Comparison of ENCODE assay signal across 27 cellular contexts in the genomic region with DNA sequence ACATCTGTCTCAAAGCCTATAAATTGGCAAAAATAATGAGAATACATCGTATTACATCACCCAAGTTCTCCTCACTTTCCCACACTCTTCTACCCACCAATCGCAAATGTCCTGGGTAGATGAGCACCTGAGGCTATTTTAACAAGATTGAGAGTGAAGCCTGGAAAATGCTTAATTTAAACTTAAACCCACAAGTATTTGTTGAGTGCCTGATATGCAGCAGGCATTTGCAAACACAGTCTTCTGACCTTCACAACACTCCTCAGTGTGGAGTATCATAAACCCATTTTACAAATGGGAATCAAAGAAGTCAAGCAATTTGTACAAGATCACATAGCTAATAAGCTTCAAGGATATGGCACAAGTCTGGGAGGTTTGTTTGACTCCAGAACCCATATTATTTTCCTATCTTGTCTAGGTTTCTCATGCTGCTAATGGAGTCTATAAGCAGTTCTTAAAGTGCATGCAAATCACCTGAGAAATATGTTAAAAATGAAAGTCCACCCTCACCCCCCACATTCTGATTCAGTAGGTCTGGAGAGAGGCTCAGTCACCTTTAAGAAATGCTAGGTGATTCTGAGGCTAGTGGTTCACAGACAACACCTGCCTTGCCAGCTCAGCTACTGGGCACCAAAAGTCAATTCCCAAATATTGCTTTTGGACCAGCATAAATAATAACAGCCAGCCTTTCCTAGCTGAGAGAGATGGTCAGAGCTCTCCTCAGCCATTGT. TPM values are rescaled to one million over a fixed set of nuclear protein-coding genes. Genes with fewer than 3 reads are reported as not detected.
"Had no signal": no experiment of that assay in that cellular context is flagged by ENCODE, and none has a peak within 500 bp of the region (broad histone marks: within the 10 kb centered on the region; RNA-seq: fewer than 3 reads in every experiment).

No MANE protein-coding gene starts in this region.

- DNase-seq: activated B cell treated with CpG ODN at 0.5 μM for 24 hours; activated CD4-positive, alpha-beta T cell treated with anti-CD3 and anti-CD28 coated beads for 1 hour; activated CD4-positive, alpha-beta T cell treated with anti-CD3 and anti-CD28 coated beads, Interleukin-2, amount 10 ng/mL, durations not matched to agents 24 days and 14 days; activated CD4-positive, alpha-beta T cell treated with anti-CD3 and anti-CD28 coated beads, Interleukin-2, amount 50 U/mL, for 48 hours; activated CD8-positive, alpha-beta memory T cell treated with anti-CD3 and anti-CD28 coated beads, Interleukin-2, amount 10 ng/mL, durations not matched to agents 7 days and 5 days; activated effector memory CD4-positive, alpha-beta T cell treated with Interleukin-2 at 50 U/mL for 16 hours; activated naive CD4-positive, alpha-beta T cell; activated T-cell treated with anti-CD3 and anti-CD28 coated beads, Interleukin-2, amount 50 U/mL, for 24 hours; aorta; NCI-H1092; NCI-H1417; NCI-H1930; NCI-H2107; NCI-H2171 treated with DMSO at 0.1 percent for 48 hours; NCI-H345; NCI-H510A treated with DMSO at 0.1 percent for 48 hours; NCI-H69; NK-92 treated with Interleukin-12 subunit alpha and Interleukin-12 subunit beta, amount 100 ng/mL, for 24 hours; PC-3; T-cell; T-helper 2 cell; T1000 had no signal

- H3K4me3 ChIP-seq: SK-N-MC had no signal

- ATAC-seq: activated CD8-positive, alpha-beta memory T cell treated with anti-CD3 and anti-CD28 coated beads, Interleukin-2, amount 10 ng/mL, durations not matched to agents 7 days and 5 days; PC-3; T-cell had no signal

- H3K27ac ChIP-seq: KMS-11, SK-N-MC had no signal

- H3K9ac ChIP-seq: KMS-11 had no signal

- H3K4me2 ChIP-seq: KMS-11 had no signal

RNA-seq across cellular contexts. Expression of gene CCL2, which starts 34.9 kb away (rescaled TPM):
- total RNA-seq: bronchial epithelial cell, PC-3 had no signal

RNA-seq across cellular contexts. Expression of gene CCL7, which starts 49.8 kb away (rescaled TPM):
- total RNA-seq: activated B cell treated with CpG ODN at 0.5 μM for 24 hours; activated CD4-positive, alpha-beta T cell treated with anti-CD3 and anti-CD28 coated beads, Interleukin-2, amount 10 ng/mL, durations not matched to agents 24 days and 14 days; activated CD8-positive, alpha-beta memory T cell treated with anti-CD3 and anti-CD28 coated beads, Interleukin-2, amount 10 ng/mL, durations not matched to agents 7 days and 5 days; activated T-helper 1 cell treated with anti-CD3 and anti-CD28 coated beads, Interleukin-12 subunit alpha, Interleukin-12 subunit beta, Interleukin-2, Interleukin-4 antibody, amounts not matched to agents 30 ng/mL and 10 ng/mL and 1 ng/mL, durations not matched to agents 14 hours and 24 hours and 36 hours; aorta; bronchial epithelial cell; MCF 10A; PC-3; T-cell had no signal
- polyA plus RNA-seq: aorta had no signal
